Comparison of ENCODE assay signal across 21 cellular contexts in the genomic region with DNA sequence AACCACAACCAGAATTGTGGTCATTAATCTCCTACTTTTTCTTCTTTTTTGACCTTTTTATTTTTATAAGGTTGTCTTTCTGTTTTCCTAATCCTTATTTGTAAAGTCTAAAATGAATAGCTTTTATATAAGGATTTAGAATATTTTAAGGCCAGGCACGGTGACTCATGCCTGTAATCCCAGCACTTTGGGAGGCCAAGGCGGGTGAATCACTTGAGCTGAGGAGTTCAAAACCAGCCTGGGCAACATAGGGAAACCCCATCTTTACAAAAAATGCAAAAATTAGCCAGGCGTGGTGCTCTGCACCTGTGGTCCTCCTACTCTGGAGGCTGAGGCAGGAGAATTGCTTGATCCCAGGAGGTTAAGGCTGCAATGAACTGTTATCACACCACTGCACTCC. TPM values are rescaled to one million over a fixed set of nuclear protein-coding genes. Genes with fewer than 3 reads are reported as not detected.
DNase-seq lines count a peak whose midpoint lies in the region; ATAC-seq, FAIRE-seq and TF ChIP-seq lines count a peak whose summit lies in the region.
"Had no signal": no experiment of that assay in that cellular context is flagged by ENCODE, and none has a peak within 500 bp of the region (broad histone marks: within the 10 kb centered on the region; RNA-seq: fewer than 3 reads in every experiment).

No MANE protein-coding gene starts in this region.

- H3K4me1 ChIP-seq in MM.1S (ENCODE audit: low read length), result no peaks in the 10 kb centered on the region
- H3K4me1 ChIP-seq in upper lobe of left lung, result no peaks in the 10 kb centered on the region
- H3K4me1 ChIP-seq: right lobe of liver had no signal

- DNase-seq in EH (ENCODE audit: low read depth) (peak; percentile 88), M059J (ENCODE audit: low read depth) (peak; percentile 80), bronchial epithelial cell (ENCODE audit: low read depth) (peak; percentile 55), myocyte (ENCODE audit: low read depth) (peak; percentile 37), MM.1S (no peak), upper lobe of left lung (no peak)
- no peak for DNase-seq in natural killer cell treated with Interleukin-12 subunit alpha and Interleukin-12 subunit beta and Interleukin-15 and Interleukin-18, amount 100 ng/mL, for 72 hours (ENCODE audit: low spot score)
- DNase-seq: activated effector memory CD4-positive, alpha-beta T cell treated with anti-CD3 and anti-CD28 coated beads, Interleukin-2, amount 50 U/mL, for 16 hours; CD8-positive, alpha-beta memory T cell; endodermal cell; GF-D8; hypothalamus; left ventricle myocardium superior; natural killer cell; NCI-H1930; right lobe of liver; Right ventricle myocardium superior; stimulated activated CD4-positive, alpha-beta T cell treated with anti-CD3 and anti-CD28 coated beads, Interleukin-2, amount 100 ng/mL, for 48 hours; T-helper 9 cell had no signal

- no peaks in the 10 kb centered on the region for H3K27me3 Mint-ChIP-seq in natural killer cell treated with Interleukin-12 subunit alpha and Interleukin-12 subunit beta and Interleukin-15 and Interleukin-18, amount 100 ng/mL, for 72 hours
- H3K27me3 Mint-ChIP-seq: CD8-positive, alpha-beta memory T cell had no signal

- H3K27ac ChIP-seq in MM.1S (ENCODE audit: low read length) (no peak overlapping the region), upper lobe of left lung (no peak overlapping the region)
- H3K27ac ChIP-seq: right lobe of liver had no signal

- H3K4me3 ChIP-seq in bronchial epithelial cell (ENCODE audit: low read depth, low read length), result no peak overlapping the region
- H3K4me3 ChIP-seq in MM.1S (ENCODE audit: low read length), result no peak overlapping the region
- H3K4me3 ChIP-seq in upper lobe of left lung, result no peak overlapping the region
- H3K4me3 ChIP-seq: right lobe of liver had no signal

- H3K79me2 ChIP-seq in MM.1S (ENCODE audit: low read length), result no peaks in the 10 kb centered on the region

- H3K9me2 ChIP-seq in MM.1S (replicated peaks; ENCODE audit: insufficient read depth, low read length), result no peaks in the 10 kb centered on the region

- no peak overlapping the region for H3K4me2 ChIP-seq in MM.1S (ENCODE audit: low read depth, low read length)

- TF ChIP-seq CTCF in bronchial epithelial cell (IDR thresholded peaks at IDR 0.05; ENCODE audit: insufficient read depth, low read length, severe bottlenecking), result no peak
- TF ChIP-seq CTCF in MM.1S (IDR thresholded peaks at IDR 0.05; ENCODE audit: low read length), result no peak
- TF ChIP-seq CTCF in upper lobe of left lung (IDR thresholded peaks at IDR 0.05), result no peak

- no peak for FAIRE-seq in bronchial epithelial cell (lab: Jason Lieb, UNC)

- H3K27me3 ChIP-seq in bronchial epithelial cell (ENCODE audit: control insufficient read depth, insufficient read depth, low read length) (no peaks in the 10 kb centered on the region), MM.1S (replicated peaks; ENCODE audit: insufficient read depth, low read length) (no peaks in the 10 kb centered on the region), upper lobe of left lung (no peaks in the 10 kb centered on the region)
- H3K27me3 ChIP-seq: right lobe of liver had no signal

- TF ChIP-seq POLR2A in upper lobe of left lung (IDR thresholded peaks at IDR 0.05), result no peak

- H3K9me3 ChIP-seq in MM.1S (replicated peaks; ENCODE audit: insufficient read depth, low read length) (no peaks in the 10 kb centered on the region), upper lobe of left lung (no peaks in the 10 kb centered on the region)
- H3K9me3 ChIP-seq: right lobe of liver had no signal

- H3F3A ChIP-seq in MM.1S (ENCODE audit: insufficient read depth, low read length), result no peaks in the 10 kb centered on the region

- peaks cover 2% of the 10 kb centered on the region for H3K36me3 ChIP-seq in bronchial epithelial cell (ENCODE audit: control insufficient read depth, insufficient read depth, low read length)
- H3K36me3 ChIP-seq in MM.1S (replicated peaks; ENCODE audit: insufficient read depth, low read length), result no peaks in the 10 kb centered on the region
- peaks cover 0 to 6% (median 2%) of the 10 kb centered on the region in 4 donors for H3K36me3 ChIP-seq in upper lobe of left lung
- H3K36me3 ChIP-seq: right lobe of liver had no signal

- no peak for TF ChIP-seq EP300 in upper lobe of left lung (IDR thresholded peaks at IDR 0.05)

- no peak overlapping the region for H2AFZ ChIP-seq in MM.1S (ENCODE audit: low read length)

- no peaks in the 10 kb centered on the region for H3K9me3 Mint-ChIP-seq in natural killer cell treated with Interleukin-12 subunit alpha and Interleukin-12 subunit beta and Interleukin-15 and Interleukin-18, amount 100 ng/mL, for 72 hours
- H3K9me3 Mint-ChIP-seq: endodermal cell, natural killer cell had no signal

- ATAC-seq in GM18867 (IDR thresholded peaks at IDR 0.05; ENCODE audit: unreplicated experiment) (no peak), upper lobe of left lung (ENCODE audit: low FRiP score in 2 of 2) (no peak)
- no peak for ATAC-seq in natural killer cell treated with Interleukin-12 subunit alpha and Interleukin-12 subunit beta and Interleukin-15 and Interleukin-18, amount 100 ng/mL, for 72 hours
- ATAC-seq: HCT116, left ventricle myocardium superior, natural killer cell, right lobe of liver had no signal

- no peak overlapping the region for H3K9ac ChIP-seq in MM.1S (ENCODE audit: low read length)

- H3K4me1 Mint-ChIP-seq in natural killer cell treated with Interleukin-12 subunit alpha and Interleukin-12 subunit beta and Interleukin-15 and Interleukin-18, amount 100 ng/mL, for 72 hours (ENCODE audit: low read depth in 2 of 2), result no peaks in the 10 kb centered on the region
- H3K4me1 Mint-ChIP-seq: CD8-positive, alpha-beta memory T cell; natural killer cell had no signal

- 93 to 96% methylated on average over 3 of the region's 3 CpGs for WGBS in upper lobe of left lung, 2 donors

- no peak overlapping the region for H3K27ac Mint-ChIP-seq in natural killer cell treated with Interleukin-12 subunit alpha and Interleukin-12 subunit beta and Interleukin-15 and Interleukin-18, amount 100 ng/mL, for 72 hours
- H3K27ac Mint-ChIP-seq: endodermal cell, natural killer cell had no signal

- no peak overlapping the region for H3K4me3 Mint-ChIP-seq in natural killer cell treated with Interleukin-12 subunit alpha and Interleukin-12 subunit beta and Interleukin-15 and Interleukin-18, amount 100 ng/mL, for 72 hours
- H3K4me3 Mint-ChIP-seq: CD8-positive, alpha-beta memory T cell; endodermal cell; natural killer cell had no signal

- H3K36me3 Mint-ChIP-seq in natural killer cell treated with Interleukin-12 subunit alpha and Interleukin-12 subunit beta and Interleukin-15 and Interleukin-18, amount 100 ng/mL, for 72 hours, result no peaks in the 10 kb centered on the region
- H3K36me3 Mint-ChIP-seq: CD8-positive, alpha-beta memory T cell; natural killer cell had no signal

- H4K20me1 ChIP-seq in MM.1S (ENCODE audit: insufficient read depth, low read length), result no peaks in the 10 kb centered on the region

RNA-seq across cellular contexts. Expression of a gene that starts 55.1 kb away (rescaled TPM):
- 15.9 and 17.2 TPM in 2 replicates for total RNA-seq in M059J (2014; rRNA removed; shearing (Covaris generic))
- total RNA-seq in bronchial epithelial cell (5.8 and 9.5 TPM in 2 replicates), myocyte (11.5 and 17.7 TPM in 2 replicates), upper lobe of left lung (10 to 100 TPM in 3 of 6 donors, 1 to 10 TPM in 3; 7.7 to 39.1 (median 10.8) TPM)
- polyA plus RNA-seq in myocyte (2012), result 5.5 TPM
- total RNA-seq in natural killer cell treated with Interleukin-12 subunit alpha and Interleukin-12 subunit beta and Interleukin-15 and Interleukin-18, amount 100 ng/mL, for 72 hours, result 1 to 10 TPM; 2.3 to 3.5 TPM

Comparison
In these comparisons a context has a peak if more than half of its experiments do, and no peak if none do; other contexts are left out.
1. DNase-seq: peak in EH (single experiment), M059J (single experiment), bronchial epithelial cell (single experiment) and myocyte (single experiment); none in MM.1S (single experiment), natural killer cell treated with Interleukin-12 subunit alpha and Interleukin-12 subunit beta and Interleukin-15 and Interleukin-18, amount 100 ng/mL, for 72 hours (single experiment) and upper lobe of left lung (0 of 2).